ENCODE assay signal across 8 cellular contexts in genomic region chr12:104877107-104877705, GRCh38.
DNase-seq lines count a peak whose midpoint lies in the region; ATAC-seq and FAIRE-seq lines count a peak whose summit lies in the region.

No MANE protein-coding gene starts in this region.

- DNase-seq in EH (ENCODE audit: low read depth) (peak; percentile 63), LoVo (ENCODE audit: low spot score) (peak; percentile 28), T-cell (peak in 28 of 34 experiments; percentile 2 to 43 (median 19)), dermis blood vessel endothelial cell (peak; percentile 70), memory B cell (ENCODE audit: low spot score in 2 of 2) (peak in 1 of 2 donors; percentile 22), urothelium cell line (ENCODE audit: low spot score) (peak; percentile 5), posterior vena cava (ENCODE audit: low spot score) (no peak), ecto neural progenitor cell (ENCODE audit: low spot score) (no peak)

- H3K4me3 Mint-ChIP-seq in T-cell = no peak overlapping the region
- no peak overlapping the region for H3K4me3 Mint-ChIP-seq in memory B cell

- ATAC-seq in T-cell (replicated peaks in 1 of 4) (no peak), memory B cell (ENCODE audit: low read depth) (peak; percentile 71)

- POLR2A ChIA-PET in T-cell (lab: Charles Lee) = no interaction called here

- intact Hi-C loops in posterior vena cava (cut with DNase I) = no loop called here

- FAIRE-seq in urothelium cell line (lab: Jason Lieb, UNC) = no peak

- H3K27ac Mint-ChIP-seq in T-cell (no peak overlapping the region), memory B cell (no peak overlapping the region)

- H3K4me1 Mint-ChIP-seq in T-cell (peaks cover 0 to 6% (median 0%) of the 10 kb centered on the region in 3 donors), memory B cell (no peaks in the 10 kb centered on the region)

- H3K36me3 Mint-ChIP-seq in T-cell = no peaks in the 10 kb centered on the region
- no peaks in the 10 kb centered on the region for H3K36me3 Mint-ChIP-seq in memory B cell

- H3K27me3 Mint-ChIP-seq in T-cell (peaks cover 1 to 8% of the 10 kb centered on the region in 2 donors), memory B cell (peaks cover 4% of the 10 kb centered on the region)

- no peaks in the 10 kb centered on the region for H3K9me3 Mint-ChIP-seq in T-cell
- no peaks in the 10 kb centered on the region for H3K9me3 Mint-ChIP-seq in memory B cell

- CTCF ChIA-PET in T-cell (lab: Charles Lee) = interaction anchor here (0.6 to 2.5 kb wide), 3 partner anchors 495 to 542 kb away, joined by 4 to 11 read pairs (median 6); no protein-coding TSS in a partner anchor

Comparison
In these comparisons a context has a peak if more than half of its experiments do, and no peak if none do; other contexts are left out.
1. DNase-seq: peak in EH (single experiment), LoVo (single experiment), T-cell (28 of 34), dermis blood vessel endothelial cell (single experiment) and urothelium cell line (single experiment); none in posterior vena cava (single experiment) and ecto neural progenitor cell (single experiment).